Comparison of ENCODE assay signal across 20 cellular contexts in the genomic region with DNA sequence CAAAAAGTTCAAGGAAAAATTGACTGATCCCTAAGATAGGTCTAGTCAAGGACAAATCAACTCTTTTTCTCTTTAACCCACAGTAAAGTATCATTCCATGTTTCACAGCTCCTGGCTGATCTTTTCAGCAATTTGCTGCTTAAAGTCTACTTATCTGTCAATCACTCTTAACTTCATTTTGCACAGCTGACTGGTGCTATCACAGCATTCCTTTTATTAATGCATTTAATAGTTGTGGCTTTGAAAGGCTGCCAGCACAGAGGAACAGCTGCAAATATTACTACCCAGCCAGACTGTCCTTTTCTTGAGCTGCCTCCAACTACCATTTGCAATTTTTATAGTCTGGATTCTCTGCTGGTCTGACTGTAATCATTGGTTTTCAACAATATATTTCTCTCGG.
DNase-seq lines count a peak whose midpoint lies in the region; ATAC-seq and TF ChIP-seq lines count a peak whose summit lies in the region.
"Had no signal": no experiment of that assay in that cellular context is flagged by ENCODE, and none has a peak within 500 bp of the region (broad histone marks: within the 10 kb centered on the region; RNA-seq: fewer than 3 reads in every experiment).

No MANE protein-coding gene starts in this region.

- ATAC-seq in IMR-90 (ENCODE audit: low read depth) (no peak; the same call in 1 of the 2 replicates), HG02763 (IDR thresholded peaks at IDR 0.05; ENCODE audit: unreplicated experiment) (no peak)
- ATAC-seq: GM12878; GM23338; stimulated activated naive B cell treated with anti-CD40 and anti-IgM and Interleukin-4, amounts not matched to agents 10 μg/mL and 1 μg/mL and 100 μg/mL, for 72 hours had no signal

- no peak overlapping the region for H2AK5ac ChIP-seq in IMR-90 (ENCODE audit: low read depth, low read length)

- CTCF ChIA-PET in IMR-90 (lab: Yijun Ruan, JAX): interaction anchor here (1.6 kb wide), 1 partner anchor 175 kb away, joined by 8 read pairs; no protein-coding TSS in a partner anchor

- in situ Hi-C loops in IMR-90 (cut with MboI; ENCODE audit: low sequenced_read_pairs) (no loop called here), astrocyte of the spinal cord (cut with HindIII; ENCODE audit: low sequenced_read_pairs) (no loop called here)

- no peak overlapping the region for H3K56ac ChIP-seq in IMR-90 (ENCODE audit: extremely low read depth, insufficient read depth, low read length)

- no peak overlapping the region for H3K18ac ChIP-seq in IMR-90 (ENCODE audit: low read depth, low read length)

- no peaks in the 10 kb centered on the region for H3K27me3 ChIP-seq in IMR-90 (ENCODE audit: control insufficient read depth, insufficient read depth, low read length)
- H3K27me3 ChIP-seq in ascending aorta: no peaks in the 10 kb centered on the region

- no CpG with 5 or more reads among the region's 1 CpG for WGBS in IMR-90 (ENCODE audit: extremely low coverage in 2 of 2, insufficient read length in 1 of 2), 2 experiments

- H3K14ac ChIP-seq in IMR-90 (replicated peaks; ENCODE audit: low read depth, low read length): no peak overlapping the region

- intact Hi-C loops in IMR-90 (cut with micrococcal nuclease) (no loop called here), ascending aorta (cut with DNase I) (no loop called here)

- no peak overlapping the region for H2AK9ac ChIP-seq in IMR-90 (replicated peaks; ENCODE audit: low read depth, low read length, poor library complexity)

- TF ChIP-seq RAD21 in IMR-90 (IDR thresholded peaks at IDR 0.05; ENCODE audit: low read length): no peak

- no peak overlapping the region for H2AFZ ChIP-seq in IMR-90 (replicated peaks; ENCODE audit: low read length, poor library complexity)
- H2AFZ ChIP-seq: GM23338, parathyroid adenoma had no signal

- H3K23ac ChIP-seq in IMR-90 (ENCODE audit: low read depth, low read length): no peak overlapping the region

- no peak overlapping the region for H4K5ac ChIP-seq in IMR-90 (ENCODE audit: low read depth, low read length)

- H3K27ac ChIP-seq in IMR-90 (ENCODE audit: insufficient read depth, low read length) (no peak overlapping the region), ascending aorta (no peak overlapping the region)
- H3K27ac ChIP-seq: C4-2B, parathyroid adenoma, thoracic aorta had no signal

- no peak for TF ChIP-seq CTCF in IMR-90 (conservative IDR thresholded peaks at IDR 0.05; ENCODE audit: low read depth, low read length)
- TF ChIP-seq CTCF in astrocyte of the spinal cord (IDR thresholded peaks at IDR 0.05; ENCODE audit: low read depth, low read length): no peak
- TF ChIP-seq CTCF in ascending aorta (IDR thresholded peaks at IDR 0.05): no peak

- H3K4ac ChIP-seq in IMR-90 (ENCODE audit: low read depth, low read length): no peak overlapping the region

- DNase-seq in A172 (ENCODE audit: low spot score): peak; percentile 8
- peak; percentile 20 for DNase-seq in IMR-90
- peak; percentile 29 for DNase-seq in astrocyte of the spinal cord (ENCODE audit: low read depth, low spot score)
- peak; percentile 46 for DNase-seq in glomerular visceral epithelial cell (ENCODE audit: extremely low spot score)
- no peak for DNase-seq in stimulated activated CD4-positive, alpha-beta T cell treated with anti-CD3 and anti-CD28 coated beads, Interleukin-15, amount 100 ng/mL, for 24 hours
- no peak for DNase-seq in ascending aorta (ENCODE audit: low spot score in 2 of 2)
- no peak for DNase-seq in T-helper 2 cell
- DNase-seq: activated CD4-positive, alpha-beta T cell treated with anti-CD3 and anti-CD28 coated beads for 1 hour; KG1; naive B cell; NCI-H1092 treated with DMSO at 0.1 percent for 48 hours; NCI-H526 treated with DMSO at 0.1 percent for 48 hours; stimulated activated CD4-positive, alpha-beta T cell treated with anti-CD3 and anti-CD28 coated beads, Interleukin-2, amount 100 ng/mL, for 24 hours; stimulated activated naive B cell treated with anti-CD40 and anti-IgM and Interleukin-4, amounts not matched to agents 10 μg/mL and 1 μg/mL and 100 μg/mL, for 72 hours had no signal

- dilution Hi-C loops in IMR-90 (cut with HindIII; ENCODE audit: low sequenced_read_pairs, unreplicated experiment): no loop called here

- no peaks in the 10 kb centered on the region for H4K20me1 ChIP-seq in IMR-90 (ENCODE audit: insufficient read depth, low read length)

- BruUV-seq in IMR-90 (replicated peaks; lab: Mats Ljungman, UMichigan): no TSS peak

- no peak overlapping the region for H4K91ac ChIP-seq in IMR-90 (ENCODE audit: insufficient read depth, low read depth, low read length)

- no peak for TF ChIP-seq POLR2A in IMR-90 (IDR thresholded peaks at IDR 0.05; ENCODE audit: low read depth, low read length)

- no peak overlapping the region for H2BK15ac ChIP-seq in IMR-90 (ENCODE audit: low read depth, low read length)

- no peaks in the 10 kb centered on the region for H3K9me1 ChIP-seq in IMR-90 (ENCODE audit: insufficient read depth, low read length)

- no peak overlapping the region for H2BK20ac ChIP-seq in IMR-90 (ENCODE audit: low read depth, low read length)

- H3K4me2 ChIP-seq in IMR-90 (ENCODE audit: low read depth, low read length): no peak overlapping the region
- H3K4me2 ChIP-seq: GM23338 had no signal

- H3K4me1 ChIP-seq in IMR-90 (ENCODE audit: control insufficient read depth, insufficient read depth, low read length) (no peaks in the 10 kb centered on the region), ascending aorta (no peaks in the 10 kb centered on the region)
- H3K4me1 ChIP-seq: parathyroid adenoma had no signal

- no peak overlapping the region for H3K9ac ChIP-seq in IMR-90 (ENCODE audit: low read depth, low read length)
- H3K9ac ChIP-seq: parathyroid adenoma had no signal

- H3K36me3 ChIP-seq in IMR-90 (ENCODE audit: control insufficient read depth, insufficient read depth, low read length): no peaks in the 10 kb centered on the region
- H3K36me3 ChIP-seq in ascending aorta: no peaks in the 10 kb centered on the region
- H3K36me3 ChIP-seq: thoracic aorta had no signal

- H3K4me3 ChIP-seq in IMR-90 (ENCODE audit: insufficient read depth, low read depth, low read length): no peak overlapping the region
- H3K4me3 ChIP-seq in astrocyte of the spinal cord (ENCODE audit: low read depth, low read length): no peak overlapping the region
- H3K4me3 ChIP-seq in ascending aorta: no peak overlapping the region
- H3K4me3 ChIP-seq: GM12878, GM23338, thoracic aorta had no signal

- no peak overlapping the region for H2BK5ac ChIP-seq in IMR-90 (ENCODE audit: low read depth, low read length, poor library complexity, severe bottlenecking)

- H3K79me1 ChIP-seq in IMR-90 (ENCODE audit: low read depth in 1 of 2, low read length in 2 of 2): no peaks in the 10 kb centered on the region

- H2BK120ac ChIP-seq in IMR-90 (ENCODE audit: low read depth, low read length): no peak overlapping the region

- H3K9me3 ChIP-seq in IMR-90 (ENCODE audit: control insufficient read depth, insufficient read depth, low read length) (no peaks in the 10 kb centered on the region), ascending aorta (no peaks in the 10 kb centered on the region)
- H3K9me3 ChIP-seq: thoracic aorta had no signal

- POLR2A ChIA-PET in IMR-90 (lab: Charles Lee; ENCODE audit: unreplicated experiment): no interaction called here

- no peak overlapping the region for H4K8ac ChIP-seq in IMR-90 (ENCODE audit: low read depth in 2 of 2, low read length in 2 of 2)

TF ChIP-seq in IMR-90, 13 proteins besides CTCF, POLR2A, EP300 and RAD21:
- TF ChIP-seq, protein P1, sequence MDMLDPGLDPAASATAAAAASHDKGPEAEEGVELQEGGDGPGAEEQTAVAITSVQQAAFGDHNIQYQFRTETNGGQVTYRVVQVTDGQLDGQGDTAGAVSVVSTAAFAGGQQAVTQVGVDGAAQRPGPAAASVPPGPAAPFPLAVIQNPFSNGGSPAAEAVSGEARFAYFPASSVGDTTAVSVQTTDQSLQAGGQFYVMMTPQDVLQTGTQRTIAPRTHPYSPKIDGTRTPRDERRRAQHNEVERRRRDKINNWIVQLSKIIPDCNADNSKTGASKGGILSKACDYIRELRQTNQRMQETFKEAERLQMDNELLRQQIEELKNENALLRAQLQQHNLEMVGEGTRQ (IDR thresholded peaks at IDR 0.05; ENCODE audit: low read depth, low read length): no peak
- no peak for TF ChIP-seq RFX5 (IDR thresholded peaks at IDR 0.05; ENCODE audit: low read depth, low read length)
- TF ChIP-seq, protein P2, sequence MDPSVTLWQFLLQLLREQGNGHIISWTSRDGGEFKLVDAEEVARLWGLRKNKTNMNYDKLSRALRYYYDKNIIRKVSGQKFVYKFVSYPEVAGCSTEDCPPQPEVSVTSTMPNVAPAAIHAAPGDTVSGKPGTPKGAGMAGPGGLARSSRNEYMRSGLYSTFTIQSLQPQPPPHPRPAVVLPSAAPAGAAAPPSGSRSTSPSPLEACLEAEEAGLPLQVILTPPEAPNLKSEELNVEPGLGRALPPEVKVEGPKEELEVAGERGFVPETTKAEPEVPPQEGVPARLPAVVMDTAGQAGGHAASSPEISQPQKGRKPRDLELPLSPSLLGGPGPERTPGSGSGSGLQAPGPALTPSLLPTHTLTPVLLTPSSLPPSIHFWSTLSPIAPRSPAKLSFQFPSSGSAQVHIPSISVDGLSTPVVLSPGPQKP (IDR thresholded peaks at IDR 0.05; ENCODE audit: borderline replicate concordance, low read depth, low read length): no peak
- TF ChIP-seq MXI1 (IDR thresholded peaks at IDR 0.05; ENCODE audit: borderline replicate concordance, low read depth, low read length): no peak
- TF ChIP-seq SMC3 (IDR thresholded peaks at IDR 0.05; ENCODE audit: low read depth, low read length): no peak

Comparison
In these comparisons a context has a peak if more than half of its experiments do, and no peak if none do; other contexts are left out.
1. DNase-seq: peak in A172 (single experiment), IMR-90 (single experiment), astrocyte of the spinal cord (single experiment) and glomerular visceral epithelial cell (single experiment); none in stimulated activated CD4-positive, alpha-beta T cell treated with anti-CD3 and anti-CD28 coated beads, Interleukin-15, amount 100 ng/mL, for 24 hours (single experiment), ascending aorta (0 of 2) and T-helper 2 cell (0 of 5).